1 cellular context compared by ENCODE assay signal in genomic region chr1:2050482-2050792, GRCh38.
TF ChIP-seq lines count a peak whose summit lies in the region.

No MANE protein-coding gene starts in this region.

TF ChIP-seq in A549, 52 proteins besides CTCF, POLR2A, EP300 and RAD21:
- TF ChIP-seq, protein P1, sequence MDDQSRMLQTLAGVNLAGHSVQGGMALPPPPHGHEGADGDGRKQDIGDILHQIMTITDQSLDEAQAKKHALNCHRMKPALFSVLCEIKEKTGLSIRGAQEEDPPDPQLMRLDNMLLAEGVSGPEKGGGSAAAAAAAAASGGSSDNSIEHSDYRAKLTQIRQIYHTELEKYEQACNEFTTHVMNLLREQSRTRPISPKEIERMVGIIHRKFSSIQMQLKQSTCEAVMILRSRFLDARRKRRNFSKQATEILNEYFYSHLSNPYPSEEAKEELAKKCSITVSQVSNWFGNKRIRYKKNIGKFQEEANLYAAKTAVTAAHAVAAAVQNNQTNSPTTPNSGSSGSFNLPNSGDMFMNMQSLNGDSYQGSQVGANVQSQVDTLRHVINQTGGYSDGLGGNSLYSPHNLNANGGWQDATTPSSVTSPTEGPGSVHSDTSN (IDR thresholded peaks at IDR 0.05): no peak
- TF ChIP-seq RCOR1 (IDR thresholded peaks at IDR 0.05; ENCODE audit: low read depth, low read length) (no peak), JUN (IDR thresholded peaks at IDR 0.05) (peak in 1 of 2 experiments; percentile 35; a peak in 1 of 5 replicates), MAX (IDR thresholded peaks at IDR 0.05) (0 out of 2 replicates have a peak, but pooled peaks have one; percentile 9)
